ENCODE assay signal across 33 cellular contexts in genomic region chrX:51316271-51316670, GRCh38. TPM values are rescaled to one million over a fixed set of nuclear protein-coding genes. Genes with fewer than 3 reads are reported as not detected.
"Had no signal": no experiment of that assay in that cellular context is flagged by ENCODE, and none has a peak within 500 bp of the region (broad histone marks: within the 10 kb centered on the region; RNA-seq: fewer than 3 reads in every experiment).

No MANE protein-coding gene starts in this region.

- H3K27ac ChIP-seq: neutrophil, ovary, parathyroid adenoma, right lobe of liver, spleen, suprapubic skin, testis, tibial artery, transverse colon, upper lobe of right lung, uterus had no signal

- H3K4me2 ChIP-seq: smooth muscle cell had no signal

- H3K36me3 Mint-ChIP-seq: naive B cell; natural killer cell treated with Interleukin-12 subunit alpha and Interleukin-12 subunit beta and Interleukin-15 and Interleukin-18, amount 100 ng/mL, for 72 hours; type B pancreatic cell had no signal

- ATAC-seq: naive thymus-derived CD8-positive, alpha-beta T cell; natural killer cell treated with Interleukin-12 subunit alpha and Interleukin-12 subunit beta and Interleukin-15 and Interleukin-18, amount 100 ng/mL, for 72 hours; right cardiac atrium; right lobe of liver; stimulated activated memory B cell treated with anti-CD40 and anti-IgM and Interleukin-4, amounts not matched to agents 10 μg/mL and 1 μg/mL and 100 μg/mL, for 72 hours; stimulated activated naive CD8-positive, alpha-beta T cell treated with anti-CD3 and anti-CD28 coated beads, Interleukin-15, amount 100 ng/mL, for 72 hours; stimulated activated naive CD8-positive, alpha-beta T cell treated with anti-CD3 and anti-CD28 coated beads, Interleukin-15, Interleukin-2, amounts not matched to agents 100 U/mL and 50 U/mL, for 24 hours; upper lobe of right lung had no signal

- H3K9me3 ChIP-seq: neutrophil, ovary, right lobe of liver, sigmoid colon, spleen, suprapubic skin, testis, tibial artery, transverse colon, upper lobe of right lung, uterus had no signal

- H3K4me3 Mint-ChIP-seq: naive B cell; naive thymus-derived CD8-positive, alpha-beta T cell; natural killer cell treated with Interleukin-12 subunit alpha and Interleukin-12 subunit beta and Interleukin-15 and Interleukin-18, amount 100 ng/mL, for 72 hours; nephron progenitor cell; neural crest cell; stimulated activated memory B cell treated with anti-CD40 and anti-IgM and Interleukin-4, amounts not matched to agents 10 μg/mL and 1 μg/mL and 100 μg/mL, for 72 hours; stimulated activated naive CD8-positive, alpha-beta T cell treated with anti-CD3 and anti-CD28 coated beads, Interleukin-15, amount 100 ng/mL, for 72 hours; type B pancreatic cell had no signal

- H3K27me3 ChIP-seq: neutrophil, ovary, sigmoid colon, spleen, suprapubic skin, testis, tibial artery, transverse colon, upper lobe of right lung had no signal

- H3K79me2 ChIP-seq: parathyroid adenoma had no signal

- H3K27ac Mint-ChIP-seq: naive B cell; naive thymus-derived CD8-positive, alpha-beta T cell; natural killer cell treated with Interleukin-12 subunit alpha and Interleukin-12 subunit beta and Interleukin-15 and Interleukin-18, amount 100 ng/mL, for 72 hours; nephron progenitor cell; progenitor cell of endocrine pancreas; stimulated activated memory B cell treated with anti-CD40 and anti-IgM and Interleukin-4, amounts not matched to agents 10 μg/mL and 1 μg/mL and 100 μg/mL, for 72 hours; stimulated activated naive CD8-positive, alpha-beta T cell treated with anti-CD3 and anti-CD28 coated beads, Interleukin-15, amount 100 ng/mL, for 72 hours; type B pancreatic cell had no signal

- H3K9me3 Mint-ChIP-seq: natural killer cell treated with Interleukin-12 subunit alpha and Interleukin-12 subunit beta and Interleukin-15 and Interleukin-18, amount 100 ng/mL, for 72 hours; stimulated activated memory B cell treated with anti-CD40 and anti-IgM and Interleukin-4, amounts not matched to agents 10 μg/mL and 1 μg/mL and 100 μg/mL, for 72 hours; type B pancreatic cell had no signal

- DNase-seq: naive B cell; naive thymus-derived CD8-positive, alpha-beta T cell; nephron progenitor cell; occipital lobe; ovary; posterior cingulate gyrus; right cardiac atrium; right lobe of liver; sigmoid colon; spleen; stimulated activated CD4-positive, alpha-beta T cell treated with anti-CD3 and anti-CD28 coated beads, Interleukin-12 subunit alpha, Interleukin-12 subunit beta, amount 100 ng/mL, for 4 hours; stimulated activated CD4-positive, alpha-beta T cell treated with anti-CD3 and anti-CD28 coated beads, Interleukin-1b, Interleukin-23, amount 100 ng/mL, for 48 hours; stimulated activated CD4-positive, alpha-beta T cell treated with anti-CD3 and anti-CD28 coated beads, Interleukin-4, amount 100 ng/mL, for 1 hour; stimulated activated CD4-positive, alpha-beta T cell treated with anti-CD3 and anti-CD28 coated beads, Interleukin-4, amount 100 ng/mL, for 4 hours; stimulated activated CD8-positive, alpha-beta memory T cell treated with anti-CD3 and anti-CD28 coated beads, Interleukin-4, amount 100 ng/mL, for 48 hours; stimulated activated naive CD4-positive, alpha-beta T cell; stimulated activated naive CD8-positive, alpha-beta T cell treated with anti-CD3 and anti-CD28 coated beads, Interleukin-15, amount 100 ng/mL, for 72 hours; stimulated activated naive CD8-positive, alpha-beta T cell treated with anti-CD3 and anti-CD28 coated beads, Interleukin-15, Interleukin-2, amounts not matched to agents 100 U/mL and 50 U/mL, for 24 hours; substantia nigra; testis; tibial artery; transverse colon; upper lobe of right lung; uterus had no signal

- H3K4me1 ChIP-seq: parathyroid adenoma, right lobe of liver, sigmoid colon, spleen, suprapubic skin, testis, tibial artery, transverse colon, upper lobe of right lung, uterus had no signal

- H3K4me3 ChIP-seq: ovary, right lobe of liver, sigmoid colon, smooth muscle cell, spleen, suprapubic skin, testis, tibial artery, transverse colon, upper lobe of right lung, uterus had no signal

- H3K4me1 Mint-ChIP-seq: naive B cell; naive thymus-derived CD8-positive, alpha-beta T cell; nephron progenitor cell; neural crest cell; stimulated activated memory B cell treated with anti-CD40 and anti-IgM and Interleukin-4, amounts not matched to agents 10 μg/mL and 1 μg/mL and 100 μg/mL, for 72 hours; stimulated activated naive CD8-positive, alpha-beta T cell treated with anti-CD3 and anti-CD28 coated beads, Interleukin-15, amount 100 ng/mL, for 72 hours had no signal

- H3K27me3 Mint-ChIP-seq: naive B cell; naive thymus-derived CD8-positive, alpha-beta T cell; progenitor cell of endocrine pancreas; stimulated activated memory B cell treated with anti-CD40 and anti-IgM and Interleukin-4, amounts not matched to agents 10 μg/mL and 1 μg/mL and 100 μg/mL, for 72 hours; stimulated activated naive CD8-positive, alpha-beta T cell treated with anti-CD3 and anti-CD28 coated beads, Interleukin-15, amount 100 ng/mL, for 72 hours; type B pancreatic cell had no signal

- H3K36me3 ChIP-seq: neutrophil, ovary, right lobe of liver, sigmoid colon, spleen, suprapubic skin, tibial artery, transverse colon, upper lobe of right lung, uterus had no signal

- H2AFZ ChIP-seq: parathyroid adenoma had no signal

- H3K9ac ChIP-seq: parathyroid adenoma had no signal

RNA-seq across cellular contexts. Expression of gene NUDT10, which starts 16.4 kb away (rescaled TPM):
- total RNA-seq: naive thymus-derived CD8-positive, alpha-beta T cell; upper lobe of right lung had no signal
